In the genomic region with DNA sequence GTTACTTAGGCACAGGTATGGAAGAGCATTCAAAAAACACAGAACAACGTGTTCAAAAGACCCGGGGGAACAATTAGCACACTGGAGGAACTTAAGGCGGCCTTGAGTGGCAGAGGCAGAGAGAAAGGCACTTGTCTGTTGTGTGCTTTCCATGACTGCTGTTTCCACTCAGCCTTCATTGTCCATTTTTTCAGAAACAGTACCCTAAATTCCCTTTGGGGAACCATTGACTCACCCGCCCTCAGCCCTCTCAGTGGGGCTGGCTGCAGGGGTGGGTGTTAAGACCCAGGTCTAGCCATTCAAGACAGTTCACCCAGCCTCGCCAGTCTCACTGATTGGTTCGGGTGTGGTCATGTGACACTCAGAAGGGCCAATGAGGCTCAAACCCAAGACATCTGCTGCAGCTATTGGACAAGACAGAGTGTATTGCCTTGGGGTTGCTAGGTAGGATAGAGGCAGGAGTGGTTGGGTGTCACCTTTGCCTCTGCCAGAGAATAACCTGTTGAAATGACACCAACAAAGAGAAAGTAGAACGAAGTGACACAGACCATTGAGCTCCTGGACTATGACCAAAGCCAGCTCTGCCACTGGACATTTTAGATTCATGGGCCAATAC, we compare ENCODE assay signal across 1 cellular context.
TF ChIP-seq lines count a peak whose summit lies in the region.

No MANE protein-coding gene starts in this region.

TF ChIP-seq in K562, 482 proteins besides CTCF, POLR2A, EP300 and RAD21 (continued from another document):
- TF ChIP-seq, protein P1, sequence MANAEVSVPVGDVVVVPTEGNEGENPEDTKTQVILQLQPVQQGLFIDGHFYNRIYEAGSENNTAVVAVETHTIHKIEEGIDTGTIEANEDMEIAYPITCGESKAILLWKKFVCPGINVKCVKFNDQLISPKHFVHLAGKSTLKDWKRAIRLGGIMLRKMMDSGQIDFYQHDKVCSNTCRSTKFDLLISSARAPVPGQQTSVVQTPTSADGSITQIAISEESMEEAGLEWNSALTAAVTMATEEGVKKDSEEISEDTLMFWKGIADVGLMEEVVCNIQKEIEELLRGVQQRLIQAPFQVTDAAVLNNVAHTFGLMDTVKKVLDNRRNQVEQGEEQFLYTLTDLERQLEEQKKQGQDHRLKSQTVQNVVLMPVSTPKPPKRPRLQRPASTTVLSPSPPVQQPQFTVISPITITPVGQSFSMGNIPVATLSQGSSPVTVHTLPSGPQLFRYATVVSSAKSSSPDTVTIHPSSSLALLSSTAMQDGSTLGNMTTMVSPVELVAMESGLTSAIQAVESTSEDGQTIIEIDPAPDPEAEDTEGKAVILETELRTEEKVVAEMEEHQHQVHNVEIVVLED (CRISPR knock-in tag; IDR thresholded peaks at IDR 0.05), result no peak
- TF ChIP-seq, protein P2, sequence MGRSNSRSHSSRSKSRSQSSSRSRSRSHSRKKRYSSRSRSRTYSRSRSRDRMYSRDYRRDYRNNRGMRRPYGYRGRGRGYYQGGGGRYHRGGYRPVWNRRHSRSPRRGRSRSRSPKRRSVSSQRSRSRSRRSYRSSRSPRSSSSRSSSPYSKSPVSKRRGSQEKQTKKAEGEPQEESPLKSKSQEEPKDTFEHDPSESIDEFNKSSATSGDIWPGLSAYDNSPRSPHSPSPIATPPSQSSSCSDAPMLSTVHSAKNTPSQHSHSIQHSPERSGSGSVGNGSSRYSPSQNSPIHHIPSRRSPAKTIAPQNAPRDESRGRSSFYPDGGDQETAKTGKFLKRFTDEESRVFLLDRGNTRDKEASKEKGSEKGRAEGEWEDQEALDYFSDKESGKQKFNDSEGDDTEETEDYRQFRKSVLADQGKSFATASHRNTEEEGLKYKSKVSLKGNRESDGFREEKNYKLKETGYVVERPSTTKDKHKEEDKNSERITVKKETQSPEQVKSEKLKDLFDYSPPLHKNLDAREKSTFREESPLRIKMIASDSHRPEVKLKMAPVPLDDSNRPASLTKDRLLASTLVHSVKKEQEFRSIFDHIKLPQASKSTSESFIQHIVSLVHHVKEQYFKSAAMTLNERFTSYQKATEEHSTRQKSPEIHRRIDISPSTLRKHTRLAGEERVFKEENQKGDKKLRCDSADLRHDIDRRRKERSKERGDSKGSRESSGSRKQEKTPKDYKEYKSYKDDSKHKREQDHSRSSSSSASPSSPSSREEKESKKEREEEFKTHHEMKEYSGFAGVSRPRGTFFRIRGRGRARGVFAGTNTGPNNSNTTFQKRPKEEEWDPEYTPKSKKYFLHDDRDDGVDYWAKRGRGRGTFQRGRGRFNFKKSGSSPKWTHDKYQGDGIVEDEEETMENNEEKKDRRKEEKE (IDR thresholded peaks at IDR 0.05; ENCODE audit: borderline replicate concordance in 1 of 2, control insufficient read depth in 1 of 2, low read depth in 2 of 2, low read length in 1 of 2), result no peak
- no peak for TF ChIP-seq ZNF507 (tag; conservative IDR thresholded peaks at IDR 0.05)
- no peak for TF ChIP-seq NCOA6 (IDR thresholded peaks at IDR 0.05)
- TF ChIP-seq ZNF133 (CRISPR knock-in tag; IDR thresholded peaks at IDR 0.05), result no peak
- TF ChIP-seq ZSCAN32 (CRISPR knock-in tag; IDR thresholded peaks at IDR 0.05), result no peak
- TF ChIP-seq HDAC2 (IDR thresholded peaks at IDR 0.05), result no peak
- no peak for TF ChIP-seq ZNF174 (CRISPR knock-in tag; IDR thresholded peaks at IDR 0.05)
- no peak for TF ChIP-seq HDGF (IDR thresholded peaks at IDR 0.05)
- TF ChIP-seq, protein P3, sequence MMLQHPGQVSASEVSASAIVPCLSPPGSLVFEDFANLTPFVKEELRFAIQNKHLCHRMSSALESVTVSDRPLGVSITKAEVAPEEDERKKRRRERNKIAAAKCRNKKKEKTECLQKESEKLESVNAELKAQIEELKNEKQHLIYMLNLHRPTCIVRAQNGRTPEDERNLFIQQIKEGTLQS (IDR thresholded peaks at IDR 0.05), result no peak
- TF ChIP-seq, protein P3 (CRISPR knock-in tag; conservative IDR thresholded peaks at IDR 0.05), result no peak
- TF ChIP-seq DMBX1 (CRISPR knock-in tag; IDR thresholded peaks at IDR 0.05; ENCODE audit: borderline replicate concordance), result no peak
- no peak for TF ChIP-seq MCM7 (IDR thresholded peaks at IDR 0.05)
- TF ChIP-seq, protein P4, sequence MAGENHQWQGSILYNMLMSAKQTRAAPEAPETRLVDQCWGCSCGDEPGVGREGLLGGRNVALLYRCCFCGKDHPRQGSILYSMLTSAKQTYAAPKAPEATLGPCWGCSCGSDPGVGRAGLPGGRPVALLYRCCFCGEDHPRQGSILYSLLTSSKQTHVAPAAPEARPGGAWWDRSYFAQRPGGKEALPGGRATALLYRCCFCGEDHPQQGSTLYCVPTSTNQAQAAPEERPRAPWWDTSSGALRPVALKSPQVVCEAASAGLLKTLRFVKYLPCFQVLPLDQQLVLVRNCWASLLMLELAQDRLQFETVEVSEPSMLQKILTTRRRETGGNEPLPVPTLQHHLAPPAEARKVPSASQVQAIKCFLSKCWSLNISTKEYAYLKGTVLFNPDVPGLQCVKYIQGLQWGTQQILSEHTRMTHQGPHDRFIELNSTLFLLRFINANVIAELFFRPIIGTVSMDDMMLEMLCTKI (IDR thresholded peaks at IDR 0.05; ENCODE audit: partially characterized antibody), result no peak
- peak; percentile 99 for TF ChIP-seq RFX5 (IDR thresholded peaks at IDR 0.05; ENCODE audit: low read depth, low read length)
- TF ChIP-seq TGIF2 (CRISPR knock-in tag; IDR thresholded peaks at IDR 0.05), result no peak
- TF ChIP-seq ZNF778 (CRISPR knock-in tag; IDR thresholded peaks at IDR 0.05), result no peak
- TF ChIP-seq KAT7 (CRISPR knock-in tag; IDR thresholded peaks at IDR 0.05; ENCODE audit: borderline replicate concordance), result no peak
- no peak for TF ChIP-seq CHD1 (IDR thresholded peaks at IDR 0.05; ENCODE audit: low read length)
- no peak for TF ChIP-seq ZNF197 (CRISPR knock-in tag; IDR thresholded peaks at IDR 0.05; ENCODE audit: low read depth)
- no peak for TF ChIP-seq TFAM (CRISPR knock-in tag; conservative IDR thresholded peaks at IDR 0.05)
- TF ChIP-seq TRIM24 (IDR thresholded peaks at IDR 0.05), result no peak
- TF ChIP-seq ZKSCAN1 (IDR thresholded peaks at IDR 0.05; ENCODE audit: low read depth, low read length), result no peak
- peak; percentile 69 for TF ChIP-seq NEUROD1 (IDR thresholded peaks at IDR 0.05; ENCODE audit: borderline replicate concordance, low read depth, low read length, partially characterized antibody)
- TF ChIP-seq PHB (CRISPR knock-in tag; IDR thresholded peaks at IDR 0.05), result no peak
- TF ChIP-seq SIX5 (IDR thresholded peaks at IDR 0.05; ENCODE audit: borderline replicate concordance in 1 of 2, insufficient read depth in 1 of 2, low read depth in 1 of 2, low read length in 2 of 2), result no peak
- peak; percentile 99 for TF ChIP-seq NFYB (IDR thresholded peaks at IDR 0.05; ENCODE audit: extremely low read depth, insufficient read length)
- no peak for TF ChIP-seq TAF1 (IDR thresholded peaks at IDR 0.05; ENCODE audit: control insufficient read depth, extremely low read depth, insufficient read depth, low read length, severe bottlenecking)
- TF ChIP-seq HMG20B (CRISPR knock-in tag; IDR thresholded peaks at IDR 0.05), result no peak
- no peak for TF ChIP-seq EZH2 (IDR thresholded peaks at IDR 0.05; ENCODE audit: borderline replicate concordance, low read depth, low read length)
- no peak for TF ChIP-seq ZFP36 (IDR thresholded peaks at IDR 0.05; ENCODE audit: low read depth, low read length, partially characterized antibody)
- peak; percentile 77 for TF ChIP-seq RBM25 (IDR thresholded peaks at IDR 0.05; ENCODE audit: low read depth, low read length, severe bottlenecking)
- no peak for TF ChIP-seq EWSR1 (IDR thresholded peaks at IDR 0.05; ENCODE audit: borderline replicate concordance, low read depth, partially characterized antibody)
- TF ChIP-seq PYGO2 (tag; IDR thresholded peaks at IDR 0.05), result no peak
- peak; percentile 64 for TF ChIP-seq CHD2 (IDR thresholded peaks at IDR 0.05; ENCODE audit: low read depth, low read length)
- no peak for TF ChIP-seq NFRKB (IDR thresholded peaks at IDR 0.05; ENCODE audit: low read depth)
- no peak for TF ChIP-seq POLR2B (IDR thresholded peaks at IDR 0.05; ENCODE audit: low read depth, partially characterized antibody)
- no peak for TF ChIP-seq BCOR (IDR thresholded peaks at IDR 0.05)
- TF ChIP-seq GTF2E2 (tag; IDR thresholded peaks at IDR 0.05), result no peak
- TF ChIP-seq TCF7 (IDR thresholded peaks at IDR 0.05; ENCODE audit: borderline replicate concordance), result no peak
- TF ChIP-seq KDM1A (IDR thresholded peaks at IDR 0.05), result no peak
- no peak for TF ChIP-seq HNRNPUL1 (IDR thresholded peaks at IDR 0.05; ENCODE audit: low read length)
- TF ChIP-seq ZNF561 (CRISPR knock-in tag; conservative IDR thresholded peaks at IDR 0.05), result no peak
- peak; percentile 69 for TF ChIP-seq CBFA2T2 (conservative IDR thresholded peaks at IDR 0.05)
- no peak for TF ChIP-seq SREBF1 (IDR thresholded peaks at IDR 0.05; ENCODE audit: borderline replicate concordance, low read depth, low read length)
- TF ChIP-seq ZNF408 (CRISPR knock-in tag; IDR thresholded peaks at IDR 0.05; ENCODE audit: low read depth), result no peak
- TF ChIP-seq SMARCC2 (IDR thresholded peaks at IDR 0.05; ENCODE audit: low read depth), result no peak
- TF ChIP-seq RBM22 (IDR thresholded peaks at IDR 0.05; ENCODE audit: low read depth, low read length, poor library complexity, severe bottlenecking), result no peak
- TF ChIP-seq SOX6 (IDR thresholded peaks at IDR 0.05), result no peak
- no peak for TF ChIP-seq ZFP1 (CRISPR knock-in tag; IDR thresholded peaks at IDR 0.05)
- peak; percentile 67; the same call in 1 of the 2 replicates for TF ChIP-seq MBD2 (IDR thresholded peaks at IDR 0.05; ENCODE audit: borderline replicate concordance, low read depth)
- TF ChIP-seq ZNF184 (CRISPR knock-in tag; IDR thresholded peaks at IDR 0.05), result no peak
- no peak for TF ChIP-seq KAT8 (IDR thresholded peaks at IDR 0.05; ENCODE audit: low read depth)
- TF ChIP-seq ZC3H11A (IDR thresholded peaks at IDR 0.05; ENCODE audit: low read depth, low read length), result no peak
- TF ChIP-seq MXI1 (IDR thresholded peaks at IDR 0.05; ENCODE audit: low read depth, low read length), result no peak
- TF ChIP-seq, protein P5, sequence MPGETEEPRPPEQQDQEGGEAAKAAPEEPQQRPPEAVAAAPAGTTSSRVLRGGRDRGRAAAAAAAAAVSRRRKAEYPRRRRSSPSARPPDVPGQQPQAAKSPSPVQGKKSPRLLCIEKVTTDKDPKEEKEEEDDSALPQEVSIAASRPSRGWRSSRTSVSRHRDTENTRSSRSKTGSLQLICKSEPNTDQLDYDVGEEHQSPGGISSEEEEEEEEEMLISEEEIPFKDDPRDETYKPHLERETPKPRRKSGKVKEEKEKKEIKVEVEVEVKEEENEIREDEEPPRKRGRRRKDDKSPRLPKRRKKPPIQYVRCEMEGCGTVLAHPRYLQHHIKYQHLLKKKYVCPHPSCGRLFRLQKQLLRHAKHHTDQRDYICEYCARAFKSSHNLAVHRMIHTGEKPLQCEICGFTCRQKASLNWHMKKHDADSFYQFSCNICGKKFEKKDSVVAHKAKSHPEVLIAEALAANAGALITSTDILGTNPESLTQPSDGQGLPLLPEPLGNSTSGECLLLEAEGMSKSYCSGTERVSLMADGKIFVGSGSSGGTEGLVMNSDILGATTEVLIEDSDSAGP (CRISPR knock-in tag; IDR thresholded peaks at IDR 0.05), result no peak
- TF ChIP-seq BRD9 (IDR thresholded peaks at IDR 0.05; ENCODE audit: low read depth, partially characterized antibody), result no peak
- TF ChIP-seq, protein P6, sequence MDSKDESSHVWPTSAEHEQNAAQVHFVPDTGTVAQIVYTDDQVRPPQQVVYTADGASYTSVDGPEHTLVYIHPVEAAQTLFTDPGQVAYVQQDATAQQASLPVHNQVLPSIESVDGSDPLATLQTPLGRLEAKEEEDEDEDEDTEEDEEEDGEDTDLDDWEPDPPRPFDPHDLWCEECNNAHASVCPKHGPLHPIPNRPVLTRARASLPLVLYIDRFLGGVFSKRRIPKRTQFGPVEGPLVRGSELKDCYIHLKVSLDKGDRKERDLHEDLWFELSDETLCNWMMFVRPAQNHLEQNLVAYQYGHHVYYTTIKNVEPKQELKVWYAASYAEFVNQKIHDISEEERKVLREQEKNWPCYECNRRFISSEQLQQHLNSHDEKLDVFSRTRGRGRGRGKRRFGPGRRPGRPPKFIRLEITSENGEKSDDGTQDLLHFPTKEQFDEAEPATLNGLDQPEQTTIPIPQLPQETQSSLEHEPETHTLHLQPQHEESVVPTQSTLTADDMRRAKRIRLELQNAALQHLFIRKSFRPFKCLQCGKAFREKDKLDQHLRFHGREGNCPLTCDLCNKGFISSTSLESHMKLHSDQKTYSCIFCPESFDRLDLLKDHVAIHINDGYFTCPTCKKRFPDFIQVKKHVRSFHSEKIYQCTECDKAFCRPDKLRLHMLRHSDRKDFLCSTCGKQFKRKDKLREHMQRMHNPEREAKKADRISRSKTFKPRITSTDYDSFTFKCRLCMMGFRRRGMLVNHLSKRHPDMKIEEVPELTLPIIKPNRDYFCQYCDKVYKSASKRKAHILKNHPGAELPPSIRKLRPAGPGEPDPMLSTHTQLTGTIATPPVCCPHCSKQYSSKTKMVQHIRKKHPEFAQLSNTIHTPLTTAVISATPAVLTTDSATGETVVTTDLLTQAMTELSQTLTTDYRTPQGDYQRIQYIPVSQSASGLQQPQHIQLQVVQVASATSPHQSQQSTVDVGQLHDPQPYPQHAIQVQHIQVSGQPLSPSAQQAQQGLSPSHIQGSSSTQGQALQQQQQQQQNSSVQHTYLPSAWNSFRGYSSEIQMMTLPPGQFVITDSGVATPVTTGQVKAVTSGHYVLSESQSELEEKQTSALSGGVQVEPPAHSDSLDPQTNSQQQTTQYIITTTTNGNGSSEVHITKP (IDR thresholded peaks at IDR 0.05; ENCODE audit: partially characterized antibody), result peak; percentile 72
- TF ChIP-seq, protein P7, sequence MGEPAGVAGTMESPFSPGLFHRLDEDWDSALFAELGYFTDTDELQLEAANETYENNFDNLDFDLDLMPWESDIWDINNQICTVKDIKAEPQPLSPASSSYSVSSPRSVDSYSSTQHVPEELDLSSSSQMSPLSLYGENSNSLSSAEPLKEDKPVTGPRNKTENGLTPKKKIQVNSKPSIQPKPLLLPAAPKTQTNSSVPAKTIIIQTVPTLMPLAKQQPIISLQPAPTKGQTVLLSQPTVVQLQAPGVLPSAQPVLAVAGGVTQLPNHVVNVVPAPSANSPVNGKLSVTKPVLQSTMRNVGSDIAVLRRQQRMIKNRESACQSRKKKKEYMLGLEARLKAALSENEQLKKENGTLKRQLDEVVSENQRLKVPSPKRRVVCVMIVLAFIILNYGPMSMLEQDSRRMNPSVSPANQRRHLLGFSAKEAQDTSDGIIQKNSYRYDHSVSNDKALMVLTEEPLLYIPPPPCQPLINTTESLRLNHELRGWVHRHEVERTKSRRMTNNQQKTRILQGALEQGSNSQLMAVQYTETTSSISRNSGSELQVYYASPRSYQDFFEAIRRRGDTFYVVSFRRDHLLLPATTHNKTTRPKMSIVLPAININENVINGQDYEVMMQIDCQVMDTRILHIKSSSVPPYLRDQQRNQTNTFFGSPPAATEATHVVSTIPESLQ (CRISPR knock-in tag; IDR thresholded peaks at IDR 0.05), result no peak
